1 cellular context compared by ENCODE assay signal in the genomic region with DNA sequence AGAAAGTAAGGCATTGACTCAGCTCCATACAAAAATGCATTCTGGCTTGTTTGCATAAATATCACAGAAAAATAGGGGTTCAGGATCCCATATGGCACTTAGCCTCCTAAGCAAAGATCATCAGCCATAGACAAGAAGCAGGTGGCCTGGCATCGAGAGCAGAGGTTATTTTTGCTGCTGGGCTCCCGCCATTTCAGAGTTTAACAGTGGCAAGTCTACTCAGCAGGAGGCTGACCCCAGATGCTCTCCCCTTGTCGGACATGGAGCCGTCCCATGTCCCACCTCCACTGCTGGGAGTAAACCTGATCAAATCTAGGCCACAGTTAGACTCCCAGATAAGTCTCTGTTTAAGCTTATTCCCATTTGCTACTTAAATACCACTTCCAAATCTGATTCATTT.
TF ChIP-seq lines count a peak whose summit lies in the region.

No MANE protein-coding gene starts in this region.

TF ChIP-seq in H1, 55 proteins besides CTCF, POLR2A, EP300 and RAD21:
- peak; percentile 33; the same call in 1 of the 2 replicates for TF ChIP-seq E2F6 (IDR thresholded peaks at IDR 0.05)
- no peak for TF ChIP-seq HDAC2 (IDR thresholded peaks at IDR 0.05; ENCODE audit: borderline replicate concordance in 1 of 2, low read depth in 2 of 2, low read length in 2 of 2)
- TF ChIP-seq SP1 (IDR thresholded peaks at IDR 0.05; ENCODE audit: low read depth, low read length), result no peak
- TF ChIP-seq SAP30 (IDR thresholded peaks at IDR 0.05; ENCODE audit: insufficient read depth, insufficient replicate concordance, low read length), result no peak
TF ChIP-seq in H1: peak in this region for 1.
